Comparison of ENCODE assay signal across 17 cellular contexts in the genomic region with DNA sequence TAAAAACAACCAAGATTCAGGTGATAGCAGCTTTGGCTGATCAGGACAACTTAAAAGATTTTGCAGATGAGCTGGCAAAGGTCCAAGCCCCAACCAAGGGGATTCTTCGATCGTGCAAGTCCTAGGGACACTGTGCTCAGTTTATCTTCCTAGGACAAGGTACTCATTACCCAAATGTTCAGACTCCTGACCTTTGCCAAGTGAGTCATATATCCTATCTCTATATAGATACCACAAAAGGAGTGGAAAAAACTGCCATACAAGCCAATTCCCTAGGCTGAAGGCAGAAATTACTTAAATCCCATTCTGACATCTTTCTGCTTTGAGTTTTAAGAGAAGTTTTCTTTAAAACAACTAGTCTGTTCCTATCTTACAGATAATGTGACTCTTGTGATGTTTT.
DNase-seq lines count a peak whose midpoint lies in the region; ATAC-seq and TF ChIP-seq lines count a peak whose summit lies in the region.
"Had no signal": no experiment of that assay in that cellular context is flagged by ENCODE, and none has a peak within 500 bp of the region (broad histone marks: within the 10 kb centered on the region; RNA-seq: fewer than 3 reads in every experiment).

No MANE protein-coding gene starts in this region.

- H3K4me1 ChIP-seq in RWPE2 (ENCODE audit: insufficient read depth, poor library complexity, severe bottlenecking) (peaks cover 54% of the 10 kb centered on the region), osteoblast (ENCODE audit: insufficient read depth, low read length) (peaks cover 47% of the 10 kb centered on the region), testis (no peaks in the 10 kb centered on the region)

- DNase-seq in EL (peak; percentile 47), RWPE2 (ENCODE audit: low spot score) (no peak), epithelial cell of esophagus (ENCODE audit: low read depth) (peak; percentile 44), osteoblast (ENCODE audit: insufficient read length, low spot score, missing footprints) (peak; percentile 79), NCI-H2107 treated with DMSO at 0.1 percent for 48 hours (lab: John Stamatoyannopoulos, UW; ENCODE audit: unreplicated experiment) (no peak), nucleus accumbens (lab: John Stamatoyannopoulos, UW) (no peak), testis (no peak)
- no peak for DNase-seq in activated naive CD4-positive, alpha-beta T cell (lab: John Stamatoyannopoulos, UW)
- DNase-seq: activated B cell treated with CpG ODN at 0.5 μM for 24 hours; activated T-cell treated with anti-CD3 and anti-CD28 coated beads for 4 hours; NCI-H1092; psoas muscle; stimulated activated CD4-positive, alpha-beta T cell treated with anti-CD3 and anti-CD28 coated beads, Interleukin-2, amount 100 ng/mL, for 24 hours; stimulated activated CD8-positive, alpha-beta memory T cell treated with anti-CD3 and anti-CD28 coated beads, Interleukin-4, amount 100 ng/mL, for 48 hours had no signal

- H3K27ac ChIP-seq in RWPE2 (ENCODE audit: poor library complexity, severe bottlenecking) (peak overlapping the region; percentile 75), osteoblast (ENCODE audit: low read depth, low read length) (peak overlapping the region; percentile 51), testis (no peak overlapping the region)
- H3K27ac ChIP-seq: psoas muscle, SK-N-MC, tibial nerve had no signal

- H3K36me3 ChIP-seq in RWPE2 (ENCODE audit: low read depth) (no peaks in the 10 kb centered on the region), osteoblast (ENCODE audit: insufficient read depth, low read length) (no peaks in the 10 kb centered on the region), testis (ENCODE audit: low read depth, missing control alignments) (no peaks in the 10 kb centered on the region)

- peak overlapping the region; percentile 25 for H3K4me2 ChIP-seq in osteoblast (ENCODE audit: insufficient read depth, low read length)

- TF ChIP-seq POLR2A in testis (IDR thresholded peaks at IDR 0.05), result no peak

- WGBS in testis, 2 donors, result 61 to 62% methylated on average over 2 of the region's 2 CpGs

- H3K9me3 ChIP-seq in RWPE2 (ENCODE audit: severe bottlenecking) (no peaks in the 10 kb centered on the region), osteoblast (ENCODE audit: low read depth, low read length) (no peaks in the 10 kb centered on the region), testis (no peaks in the 10 kb centered on the region)
- H3K9me3 ChIP-seq: psoas muscle, tibial nerve had no signal

- peaks cover 73% of the 10 kb centered on the region for H3K79me2 ChIP-seq in osteoblast (ENCODE audit: insufficient read depth, low read length)

- ATAC-seq in RWPE2 (ENCODE audit: low read depth), result peak; percentile 55
- ATAC-seq: GM12878 had no signal

- intact Hi-C loops in testis (cut with DNase I; ENCODE audit: low total_unique reads), result no loop called here

- H3K4me3 ChIP-seq in RWPE2 (ENCODE audit: severe bottlenecking), result no peak overlapping the region
- no peak overlapping the region for H3K4me3 ChIP-seq in epithelial cell of esophagus (ENCODE audit: low read length)
- no peak overlapping the region for H3K4me3 ChIP-seq in osteoblast (ENCODE audit: insufficient read depth, low read length)
- H3K4me3 ChIP-seq in testis, result no peak overlapping the region
- H3K4me3 ChIP-seq: GM12878, psoas muscle, SK-N-MC, tibial nerve had no signal

- no peak overlapping the region for H2AFZ ChIP-seq in osteoblast (ENCODE audit: low read length)

- H4K20me1 ChIP-seq in osteoblast (ENCODE audit: insufficient read depth, low read length), result peaks cover 5% of the 10 kb centered on the region

- H3K27me3 ChIP-seq in RWPE2 (ENCODE audit: insufficient read depth, poor library complexity, severe bottlenecking), result no peaks in the 10 kb centered on the region
- no peaks in the 10 kb centered on the region for H3K27me3 ChIP-seq in osteoblast (ENCODE audit: insufficient read depth, low read length)
- H3K27me3 ChIP-seq in testis, result no peaks in the 10 kb centered on the region
- H3K27me3 ChIP-seq: tibial nerve had no signal

- no peak for TF ChIP-seq CTCF in RWPE2 (IDR thresholded peaks at IDR 0.05; ENCODE audit: poor library complexity, severe bottlenecking)
- no peak for TF ChIP-seq CTCF in epithelial cell of esophagus (IDR thresholded peaks at IDR 0.05; ENCODE audit: insufficient read depth, low read depth, low read length, missing control alignments)
- no peak for TF ChIP-seq CTCF in osteoblast (IDR thresholded peaks at IDR 0.05; ENCODE audit: extremely low read depth, low read depth, low read length)
- TF ChIP-seq CTCF in testis (IDR thresholded peaks at IDR 0.05), result no peak

Comparison
In these comparisons a context has a peak if more than half of its experiments do, and no peak if none do; other contexts are left out.
1. DNase-seq: peak in EL (single experiment), epithelial cell of esophagus (single experiment) and osteoblast (single experiment); none in RWPE2 (single experiment), NCI-H2107 treated with DMSO at 0.1 percent for 48 hours (single experiment), activated naive CD4-positive, alpha-beta T cell (0 of 4), nucleus accumbens (0 of 56) and testis (single experiment).
2. H3K27ac ChIP-seq: peak in RWPE2 (single experiment) and osteoblast (single experiment); none in testis (0 of 2).